ENCODE assay signal across 1 cellular context in the genomic region with DNA sequence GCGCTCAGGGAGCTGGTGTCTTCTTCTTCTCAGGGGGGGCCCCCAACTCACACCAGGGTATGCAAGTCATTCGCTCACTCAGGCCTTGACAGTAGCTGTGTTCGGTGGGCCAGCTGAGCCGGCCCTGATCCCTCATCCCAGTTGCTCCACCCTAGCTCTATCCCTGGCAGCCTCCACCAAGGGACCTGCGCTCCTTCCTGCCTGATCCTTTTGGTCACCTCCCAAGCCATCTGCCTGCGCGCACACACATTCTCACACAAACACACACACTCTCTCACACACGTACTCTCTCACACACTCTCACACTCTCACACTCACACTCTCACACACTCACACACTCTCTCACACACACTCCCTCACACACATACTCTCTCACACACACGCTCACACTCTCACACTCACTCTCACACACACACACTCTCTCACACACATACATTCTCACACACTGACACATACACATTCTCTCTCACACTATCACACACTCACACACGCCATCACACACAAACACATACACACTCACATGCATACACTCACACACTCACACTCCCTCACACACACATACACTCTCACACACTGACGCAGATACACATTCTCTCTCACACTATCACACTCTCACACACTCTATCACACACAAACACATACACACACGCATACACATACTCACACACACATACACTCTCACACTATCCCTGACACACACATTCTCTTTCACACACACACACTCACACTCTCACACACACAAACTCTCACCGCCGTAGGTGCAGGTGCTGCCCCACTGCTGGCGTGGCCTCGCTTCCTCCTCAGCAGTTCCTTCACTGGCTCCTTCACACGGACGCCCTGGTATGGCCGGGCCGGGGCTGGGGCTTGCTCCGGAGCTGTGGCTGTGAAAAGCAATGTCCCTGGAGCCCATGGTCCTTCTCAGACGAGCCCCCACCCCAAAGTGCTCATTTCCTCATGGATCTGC.
TF ChIP-seq lines count a peak whose summit lies in the region.

No MANE protein-coding gene starts in this region.

TF ChIP-seq in H1, 55 proteins besides CTCF, POLR2A, EP300 and RAD21:
- no peak for TF ChIP-seq GTF2F1 (IDR thresholded peaks at IDR 0.05; ENCODE audit: borderline replicate concordance, low read depth, low read length)
- TF ChIP-seq HDAC6 (IDR thresholded peaks at IDR 0.05; ENCODE audit: low read depth, low read length): no peak
- no peak for TF ChIP-seq NRF1 (IDR thresholded peaks at IDR 0.05; ENCODE audit: low read depth, low read length)
- no peak for TF ChIP-seq KDM5A (IDR thresholded peaks at IDR 0.05; ENCODE audit: low read length)
- no peak for TF ChIP-seq RFX5 (IDR thresholded peaks at IDR 0.05; ENCODE audit: borderline replicate concordance, low read depth, low read length)
- no peak for TF ChIP-seq POU5F1 (IDR thresholded peaks at IDR 0.05; ENCODE audit: low read depth, low read length)
- TF ChIP-seq CHD2 (IDR thresholded peaks at IDR 0.05; ENCODE audit: low read length): no peak
- no peak for TF ChIP-seq SIN3A (conservative IDR thresholded peaks at IDR 0.05 in 1 of 2, IDR thresholded peaks at IDR 0.05 in 1 of 2; ENCODE audit: low read depth in 1 of 2, low read length in 2 of 2)
